Comparison of ENCODE assay signal across 8 cellular contexts in the genomic region with DNA sequence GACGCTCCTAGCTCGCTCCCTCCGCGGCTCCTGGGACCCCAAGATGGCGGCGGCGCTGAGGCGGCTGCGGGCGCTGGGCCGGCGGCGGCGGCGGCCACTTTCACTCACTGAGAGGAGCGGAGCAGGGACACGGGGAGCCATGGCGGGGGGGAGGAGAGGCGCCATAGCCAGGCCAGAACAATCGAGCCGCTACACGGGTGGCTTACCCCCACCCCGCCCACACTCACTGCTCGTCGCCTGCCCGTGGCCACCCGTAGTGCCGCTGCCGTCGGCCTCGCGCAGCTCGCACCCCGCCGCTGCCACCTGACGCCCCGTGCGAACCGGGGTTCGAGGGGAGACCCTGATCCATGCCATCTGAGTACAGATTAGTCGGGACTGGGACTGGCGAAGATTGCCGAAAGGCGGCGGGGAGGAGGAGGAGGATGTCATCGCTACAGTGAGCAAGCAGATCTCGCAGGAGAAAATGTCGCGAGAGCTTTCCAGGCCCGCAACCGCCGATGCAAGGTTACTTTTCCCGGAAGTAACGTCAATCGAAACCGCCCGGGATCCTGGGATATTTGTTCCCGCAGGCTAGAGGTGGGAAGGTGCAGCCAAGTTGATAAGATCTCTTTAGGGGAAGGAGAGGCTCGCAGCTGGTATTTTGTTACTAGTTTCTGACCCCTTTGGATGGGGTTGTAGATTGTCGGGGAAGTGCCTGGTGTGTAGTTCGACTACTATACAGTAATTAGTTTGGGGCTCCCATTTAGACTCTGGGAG. TPM values are rescaled to one million over a fixed set of nuclear protein-coding genes. Genes with fewer than 3 reads are reported as not detected.
DNase-seq lines count a peak whose midpoint lies in the region; ATAC-seq and TF ChIP-seq lines count a peak whose summit lies in the region.

A gene with protein sequence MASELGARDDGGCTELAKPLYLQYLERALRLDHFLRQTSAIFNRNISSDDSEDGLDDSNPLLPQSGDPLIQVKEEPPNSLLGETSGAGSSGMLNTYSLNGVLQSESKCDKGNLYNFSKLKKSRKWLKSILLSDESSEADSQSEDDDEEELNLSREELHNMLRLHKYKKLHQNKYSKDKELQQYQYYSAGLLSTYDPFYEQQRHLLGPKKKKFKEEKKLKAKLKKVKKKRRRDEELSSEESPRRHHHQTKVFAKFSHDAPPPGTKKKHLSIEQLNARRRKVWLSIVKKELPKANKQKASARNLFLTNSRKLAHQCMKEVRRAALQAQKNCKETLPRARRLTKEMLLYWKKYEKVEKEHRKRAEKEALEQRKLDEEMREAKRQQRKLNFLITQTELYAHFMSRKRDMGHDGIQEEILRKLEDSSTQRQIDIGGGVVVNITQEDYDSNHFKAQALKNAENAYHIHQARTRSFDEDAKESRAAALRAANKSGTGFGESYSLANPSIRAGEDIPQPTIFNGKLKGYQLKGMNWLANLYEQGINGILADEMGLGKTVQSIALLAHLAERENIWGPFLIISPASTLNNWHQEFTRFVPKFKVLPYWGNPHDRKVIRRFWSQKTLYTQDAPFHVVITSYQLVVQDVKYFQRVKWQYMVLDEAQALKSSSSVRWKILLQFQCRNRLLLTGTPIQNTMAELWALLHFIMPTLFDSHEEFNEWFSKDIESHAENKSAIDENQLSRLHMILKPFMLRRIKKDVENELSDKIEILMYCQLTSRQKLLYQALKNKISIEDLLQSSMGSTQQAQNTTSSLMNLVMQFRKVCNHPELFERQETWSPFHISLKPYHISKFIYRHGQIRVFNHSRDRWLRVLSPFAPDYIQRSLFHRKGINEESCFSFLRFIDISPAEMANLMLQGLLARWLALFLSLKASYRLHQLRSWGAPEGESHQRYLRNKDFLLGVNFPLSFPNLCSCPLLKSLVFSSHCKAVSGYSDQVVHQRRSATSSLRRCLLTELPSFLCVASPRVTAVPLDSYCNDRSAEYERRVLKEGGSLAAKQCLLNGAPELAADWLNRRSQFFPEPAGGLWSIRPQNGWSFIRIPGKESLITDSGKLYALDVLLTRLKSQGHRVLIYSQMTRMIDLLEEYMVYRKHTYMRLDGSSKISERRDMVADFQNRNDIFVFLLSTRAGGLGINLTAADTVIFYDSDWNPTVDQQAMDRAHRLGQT (N-terminal part only) (minus strand): TSS at position 165 of the 756 bp plus-strand sequence. CDS start 19,970 bp downstream, outside the sequence.

- no peaks in the 10 kb centered on the region for H3K36me3 ChIP-seq in Caco-2 (ENCODE audit: control insufficient read depth, insufficient read depth, low read length)
- peaks cover 9% of the 10 kb centered on the region for H3K36me3 ChIP-seq in HUES64 (ENCODE audit: insufficient read depth, low read length)
- H3K36me3 ChIP-seq in OCI-LY1 (ENCODE audit: insufficient read depth, low read length) = peaks cover 17% of the 10 kb centered on the region

- no peaks in the 10 kb centered on the region for H3F3A ChIP-seq in OCI-LY1 (ENCODE audit: insufficient read depth, low read length)

- no peak for TF ChIP-seq CTCF in Caco-2 (IDR thresholded peaks at IDR 0.05; ENCODE audit: insufficient read depth in 1 of 2, low read depth in 1 of 2, low read length in 1 of 2, severe bottlenecking in 1 of 2, unreplicated experiment in 1 of 2)
- no peak for TF ChIP-seq CTCF in OCI-LY1 (IDR thresholded peaks at IDR 0.05; ENCODE audit: low read length)
- TF ChIP-seq CTCF in endothelial cell (IDR thresholded peaks at IDR 0.05; ENCODE audit: unreplicated experiment) = no peak
- no peak for TF ChIP-seq CTCF in mesothelial cell of epicardium (IDR thresholded peaks at IDR 0.05; ENCODE audit: unreplicated experiment)

- H3K27me3 Mint-ChIP-seq in Caco-2 (ENCODE audit: insufficient read depth, unreplicated experiment) (no peaks in the 10 kb centered on the region), endothelial cell (ENCODE audit: unreplicated experiment) (peaks cover 7% of the 10 kb centered on the region), mesothelial cell of epicardium (ENCODE audit: low read depth) (no peaks in the 10 kb centered on the region)

- H3K79me2 ChIP-seq in OCI-LY1 (ENCODE audit: insufficient read depth, low read length) = peaks cover 41% of the 10 kb centered on the region

- H3K9me3 ChIP-seq in Caco-2 (no peaks in the 10 kb centered on the region), HUES64 (ENCODE audit: insufficient read depth, low read depth, low read length) (no peaks in the 10 kb centered on the region), OCI-LY1 (ENCODE audit: low read length) (no peaks in the 10 kb centered on the region)

- H3K9me3 Mint-ChIP-seq in Caco-2 (ENCODE audit: unreplicated experiment) (no peaks in the 10 kb centered on the region), endothelial cell (ENCODE audit: unreplicated experiment) (no peaks in the 10 kb centered on the region), mesothelial cell of epicardium (no peaks in the 10 kb centered on the region)

- WGBS in HUES64 = under 1% methylated on average over 61 of the region's 61 CpGs

- H3K4me1 ChIP-seq in Caco-2 (no peaks in the 10 kb centered on the region), HUES64 (ENCODE audit: insufficient read depth, low read length) (peaks cover 5% of the 10 kb centered on the region), OCI-LY1 (ENCODE audit: insufficient read depth, low read length, severe bottlenecking) (peaks cover 20% of the 10 kb centered on the region)

- H3K4me2 ChIP-seq in OCI-LY1 (ENCODE audit: low read length) = peak within 1 kb of the TSS; percentile 98

- H3K27ac ChIP-seq in HUES64 (ENCODE audit: low read depth, low read length) (peak within 1 kb of the TSS; percentile 99), OCI-LY1 (ENCODE audit: low read depth, low read length, poor library complexity, severe bottlenecking) (peak within 1 kb of the TSS; percentile 84)

- intact Hi-C loops in Caco-2 (cut with micrococcal nuclease; ENCODE audit: unreplicated experiment) = loop anchor here (5.0 kb wide), 1 partner anchor 116 kb away; a partner anchor contains a TSS

- ATAC-seq in GM21423 (IDR thresholded peaks at IDR 0.05; ENCODE audit: unreplicated experiment) = peak; percentile 75

- H3K27me3 ChIP-seq in Caco-2 (replicated peaks; ENCODE audit: control insufficient read depth, insufficient read depth, low read length) (no peaks in the 10 kb centered on the region), HUES64 (ENCODE audit: insufficient read depth, low read length) (no peaks in the 10 kb centered on the region), OCI-LY1 (ENCODE audit: insufficient read depth, low read length) (no peaks in the 10 kb centered on the region)

- peaks cover 36% of the 10 kb centered on the region for H3K36me3 Mint-ChIP-seq in Caco-2 (ENCODE audit: insufficient read depth, unreplicated experiment)
- no peaks in the 10 kb centered on the region for H3K36me3 Mint-ChIP-seq in endothelial cell (ENCODE audit: low read depth, unreplicated experiment)
- peaks cover 8% of the 10 kb centered on the region for H3K36me3 Mint-ChIP-seq in mesothelial cell of epicardium

- H3K4me3 Mint-ChIP-seq in Caco-2 (ENCODE audit: unreplicated experiment) (peak within 1 kb of the TSS; percentile 89), endothelial cell (ENCODE audit: unreplicated experiment) (peak within 1 kb of the TSS; percentile 99), mesothelial cell of epicardium (peak within 1 kb of the TSS; percentile 87)

- H3K27ac Mint-ChIP-seq in Caco-2 (ENCODE audit: unreplicated experiment) (peak within 1 kb of the TSS; percentile 100), endothelial cell (ENCODE audit: unreplicated experiment) (peak within 1 kb of the TSS; percentile 97), mesothelial cell of epicardium (peak within 1 kb of the TSS; percentile 99)

- CTCF ChIA-PET in Caco-2 (lab: Charles Lee) = interaction anchor here (0.8 to 1.0 kb wide), 2 partner anchors 10 to 242 kb away, joined by 3 read pairs; a partner anchor contains a TSS

- H3K4me1 Mint-ChIP-seq in Caco-2 (ENCODE audit: low read depth, unreplicated experiment) (no peaks in the 10 kb centered on the region), endothelial cell (ENCODE audit: unreplicated experiment) (peaks cover 9% of the 10 kb centered on the region), mesothelial cell of epicardium (peaks cover 6% of the 10 kb centered on the region)

- POLR2A ChIA-PET in Caco-2 (lab: Charles Lee) = interaction anchor here (0.5 to 1.6 kb wide), 11 partner anchors 9 to 856 kb away, joined by 3 to 6 read pairs (median 3); a partner anchor contains a TSS

- BruUV-seq in Caco-2 (replicated peaks; lab: Mats Ljungman, UMichigan) = no TSS peak

- peak within 1 kb of the TSS; percentile 97 for H2AFZ ChIP-seq in OCI-LY1 (ENCODE audit: low read length)

- peak within 1 kb of the TSS; percentile 99 for H3K4me3 ChIP-seq in Caco-2 (ENCODE audit: low read depth, low read length)
- H3K4me3 ChIP-seq in HUES64 (ENCODE audit: low read length) = peak within 1 kb of the TSS; percentile 86
- H3K4me3 ChIP-seq in OCI-LY1 (ENCODE audit: low read depth, low read length, poor library complexity, severe bottlenecking) = peak within 1 kb of the TSS; percentile 94

- no peaks in the 10 kb centered on the region for H4K20me1 ChIP-seq in OCI-LY1 (ENCODE audit: insufficient read depth, low read length)

- peak within 1 kb of the TSS; percentile 99 for H3K9ac ChIP-seq in HUES64 (ENCODE audit: low read depth, low read length)
- H3K9ac ChIP-seq in OCI-LY1 (ENCODE audit: low read length) = peak within 1 kb of the TSS; percentile 96

- DNase-seq in Caco-2 (peak; percentile 97 to 99), endothelial cell (ENCODE audit: low spot score) (peak; percentile 96), mesothelial cell of epicardium (ENCODE audit: low spot score in 2 of 2, unreplicated experiment in 2 of 2) (peak; percentile 92 to 96)
- DNase-seq in activated CD8-positive, alpha-beta memory T cell treated with anti-CD3 and anti-CD28 coated beads, Interleukin-2, amount 50 U/mL, for 4 hours = peak; percentile 97
- DNase-seq in stimulated activated CD8-positive, alpha-beta memory T cell treated with anti-CD3 and anti-CD28 coated beads, Interleukin-15, amount 100 ng/mL, for 48 hours (ENCODE audit: low read depth in 2 of 2) = peak; percentile 92

- no peaks in the 10 kb centered on the region for H3K9me2 ChIP-seq in OCI-LY1 (ENCODE audit: low read depth, low read length)

RNA-seq across cellular contexts. Expression of the gene that starts here (rescaled TPM):
- total RNA-seq in Caco-2 (2022) = 24.4 and 25.3 TPM in 2 replicates
- polyA plus RNA-seq in HUES64 (2013, experiment 1 of 2) = 12.9 TPM
- polyA plus RNA-seq in HUES64 (2013, experiment 2 of 2) = 12.4 TPM
- total RNA-seq in endothelial cell (ENCODE audit: unreplicated experiment) = 26.6 TPM
- 22.4 to 24.6 TPM (median 23.7 TPM) in 3 replicates for total RNA-seq in mesothelial cell of epicardium

Comparison
In these comparisons a context has a peak if more than half of its experiments do, and no peak if none do; other contexts are left out.
1. Peak in every context shown above with its lines: DNase-seq, ATAC-seq, H3K4me3 ChIP-seq and H3K27ac ChIP-seq.